Comparison of ENCODE assay signal across 8 cellular contexts in genomic region chr20:50992733-50993457, GRCh38.
A peak's percentile ranks its signal among the peaks of the same experiment; 100 is the strongest.
DNase-seq lines count a peak whose midpoint lies in the region; ATAC-seq and TF ChIP-seq lines count a peak whose summit lies in the region.

No MANE protein-coding gene starts in this region.

- no peaks in the 10 kb centered on the region for H3K79me2 ChIP-seq in OCI-LY1 (ENCODE audit: insufficient read depth, low read length)

- no peak overlapping the region for H3K4me2 ChIP-seq in OCI-LY1 (ENCODE audit: low read length)

- peaks cover 3% of the 10 kb centered on the region; the same call in 1 of the 2 replicates for H3K27me3 ChIP-seq in OCI-LY1 (ENCODE audit: insufficient read depth, low read length)

- H3K27ac ChIP-seq in OCI-LY1 (ENCODE audit: low read depth, low read length, poor library complexity, severe bottlenecking), result no peak overlapping the region

- no peaks in the 10 kb centered on the region for H3K9me2 ChIP-seq in OCI-LY1 (ENCODE audit: low read depth, low read length)

- no peaks in the 10 kb centered on the region for H3K9me3 ChIP-seq in OCI-LY1 (ENCODE audit: low read length)

- ATAC-seq in stimulated activated memory B cell treated with anti-CD40 and anti-IgM and Interleukin-4, amounts not matched to agents 10 μg/mL and 1 μg/mL and 100 μg/mL, for 72 hours, result peak; percentile 73

- in situ Hi-C loops in astrocyte of the spinal cord (cut with HindIII; ENCODE audit: low sequenced_read_pairs), result no loop called here

- no peaks in the 10 kb centered on the region for H3K4me1 ChIP-seq in OCI-LY1 (ENCODE audit: insufficient read depth, low read length, severe bottlenecking)

- H3K4me3 ChIP-seq in AG09309 (ENCODE audit: control insufficient read depth, low read depth, low read length) (no peak overlapping the region), OCI-LY1 (ENCODE audit: low read depth, low read length, poor library complexity, severe bottlenecking) (no peak overlapping the region), astrocyte of the spinal cord (ENCODE audit: low read depth, low read length) (no peak overlapping the region)

- DNase-seq in AG09309 (ENCODE audit: low read depth) (no peak), HUDEP-2 (lab: John Stamatoyannopoulos, UW; ENCODE audit: unreplicated experiment in 76 of 76) (peak in 61 of 76 experiments; percentile 4 to 74 (median 34)), astrocyte of the spinal cord (ENCODE audit: low read depth, low spot score) (peak; percentile 74), inferior parietal cortex (ENCODE audit: extremely low spot score) (peak; percentile 30), cerebellar nuclear complex (lab: John Stamatoyannopoulos, UW) (no peak)

- H3K36me3 Mint-ChIP-seq in stimulated activated memory B cell treated with anti-CD40 and anti-IgM and Interleukin-4, amounts not matched to agents 10 μg/mL and 1 μg/mL and 100 μg/mL, for 72 hours, result no peaks in the 10 kb centered on the region

- H3K9me3 Mint-ChIP-seq in stimulated activated memory B cell treated with anti-CD40 and anti-IgM and Interleukin-4, amounts not matched to agents 10 μg/mL and 1 μg/mL and 100 μg/mL, for 72 hours, result peaks cover 3% of the 10 kb centered on the region

- no peak overlapping the region for H3K9ac ChIP-seq in OCI-LY1 (ENCODE audit: low read length)

- no peak overlapping the region for H3K27ac Mint-ChIP-seq in stimulated activated memory B cell treated with anti-CD40 and anti-IgM and Interleukin-4, amounts not matched to agents 10 μg/mL and 1 μg/mL and 100 μg/mL, for 72 hours

- H3K4me3 Mint-ChIP-seq in stimulated activated memory B cell treated with anti-CD40 and anti-IgM and Interleukin-4, amounts not matched to agents 10 μg/mL and 1 μg/mL and 100 μg/mL, for 72 hours, result no peak overlapping the region

- H3F3A ChIP-seq in OCI-LY1 (ENCODE audit: insufficient read depth, low read length), result no peaks in the 10 kb centered on the region

- no peaks in the 10 kb centered on the region for H3K36me3 ChIP-seq in OCI-LY1 (ENCODE audit: insufficient read depth, low read length)

- peaks cover 10% of the 10 kb centered on the region for H3K4me1 Mint-ChIP-seq in stimulated activated memory B cell treated with anti-CD40 and anti-IgM and Interleukin-4, amounts not matched to agents 10 μg/mL and 1 μg/mL and 100 μg/mL, for 72 hours

- H2AFZ ChIP-seq in OCI-LY1 (ENCODE audit: low read length), result no peak overlapping the region

- H4K20me1 ChIP-seq in OCI-LY1 (ENCODE audit: insufficient read depth, low read length), result no peaks in the 10 kb centered on the region

- TF ChIP-seq CTCF in AG09309 (IDR thresholded peaks at IDR 0.05; ENCODE audit: control insufficient read depth, insufficient read depth, low read depth, low read length, missing control alignments), result peak; percentile 64
- peak; percentile 71 for TF ChIP-seq CTCF in GM12873 (IDR thresholded peaks at IDR 0.05; ENCODE audit: insufficient read depth, low read depth, low read length, missing control alignments)
- peak; percentile 67 for TF ChIP-seq CTCF in OCI-LY1 (IDR thresholded peaks at IDR 0.05; ENCODE audit: low read length)
- TF ChIP-seq CTCF in astrocyte of the spinal cord (IDR thresholded peaks at IDR 0.05; ENCODE audit: low read depth, low read length), result peak; percentile 72

- H3K27me3 Mint-ChIP-seq in stimulated activated memory B cell treated with anti-CD40 and anti-IgM and Interleukin-4, amounts not matched to agents 10 μg/mL and 1 μg/mL and 100 μg/mL, for 72 hours, result no peaks in the 10 kb centered on the region

Comparison
In these comparisons a context has a peak if more than half of its experiments do, and no peak if none do; other contexts are left out.
1. DNase-seq: peak in HUDEP-2 (61 of 76), astrocyte of the spinal cord (single experiment) and inferior parietal cortex (single experiment); none in AG09309 (single experiment) and cerebellar nuclear complex (0 of 2).
2. Peak in every context shown above with its lines, with median percentiles within 50 percentile points of each other: CTCF ChIP-seq.